In the genomic region with DNA sequence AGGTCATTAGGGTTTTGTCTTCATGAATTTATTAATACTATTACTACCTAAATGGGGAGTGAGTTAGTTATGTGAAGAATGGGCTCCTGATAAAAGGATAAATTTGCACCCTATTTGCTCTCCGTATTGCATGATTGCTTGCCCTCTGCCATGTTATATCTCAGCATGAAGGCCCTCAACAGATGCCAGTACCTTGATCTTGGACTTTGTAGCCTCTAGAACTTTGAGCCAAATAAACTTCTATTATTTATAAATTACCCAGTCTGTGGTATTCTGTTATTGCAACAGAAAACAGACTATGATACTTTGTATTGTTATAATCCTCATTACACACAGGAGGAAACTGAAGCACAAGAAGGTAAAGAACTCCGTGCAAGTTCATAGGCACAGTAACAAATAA, we compare ENCODE assay signal across 35 cellular contexts.
"Had no signal": no experiment of that assay in that cellular context is flagged by ENCODE, and none has a peak within 500 bp of the region (broad histone marks: within the 10 kb centered on the region; RNA-seq: fewer than 3 reads in every experiment).

No MANE protein-coding gene starts in this region.

- H3K4me3 ChIP-seq: MG63 had no signal

- H3K36me3 ChIP-seq: MG63 had no signal

- DNase-seq: Karpas-422, Kasumi-1, MG63, MM.1S, MV-4-11, NCI-H1048, NCI-H1092, NCI-H1092 treated with DMSO at 0.1 percent for 48 hours, NCI-H1105, NCI-H1105 treated with DMSO at 0.1 percent for 48 hours, NCI-H1417, NCI-H1417 treated with DMSO at 0.1 percent for 48 hours, NCI-H1436, NCI-H1436 treated with DMSO at 0.1 percent for 48 hours, NCI-H146, NCI-H1694, NCI-H1694 treated with DMSO at 0.1 percent for 48 hours, NCI-H187, NCI-H187 treated with DMSO at 0.1 percent for 48 hours, NCI-H1930, NCI-H2029, NCI-H2029 treated with DMSO at 0.1 percent for 48 hours, NCI-H2081, NCI-H2081 treated with DMSO at 0.1 percent for 48 hours, NCI-H2107, NCI-H2171, NCI-H2171 treated with DMSO at 0.1 percent for 48 hours, NCI-H2227 treated with DMSO at 0.1 percent for 48 hours, NCI-H226, NCI-H345, NCI-H446, NCI-H446 treated with DMSO at 0.1 percent for 48 hours, NCI-H510A, NCI-H510A treated with DMSO at 0.1 percent for 48 hours, NCI-H524 had no signal

- H3K27me3 ChIP-seq: MG63 had no signal

- H3K9me3 ChIP-seq: MG63 had no signal
